Comparison of ENCODE assay signal across 15 cellular contexts in the genomic region with DNA sequence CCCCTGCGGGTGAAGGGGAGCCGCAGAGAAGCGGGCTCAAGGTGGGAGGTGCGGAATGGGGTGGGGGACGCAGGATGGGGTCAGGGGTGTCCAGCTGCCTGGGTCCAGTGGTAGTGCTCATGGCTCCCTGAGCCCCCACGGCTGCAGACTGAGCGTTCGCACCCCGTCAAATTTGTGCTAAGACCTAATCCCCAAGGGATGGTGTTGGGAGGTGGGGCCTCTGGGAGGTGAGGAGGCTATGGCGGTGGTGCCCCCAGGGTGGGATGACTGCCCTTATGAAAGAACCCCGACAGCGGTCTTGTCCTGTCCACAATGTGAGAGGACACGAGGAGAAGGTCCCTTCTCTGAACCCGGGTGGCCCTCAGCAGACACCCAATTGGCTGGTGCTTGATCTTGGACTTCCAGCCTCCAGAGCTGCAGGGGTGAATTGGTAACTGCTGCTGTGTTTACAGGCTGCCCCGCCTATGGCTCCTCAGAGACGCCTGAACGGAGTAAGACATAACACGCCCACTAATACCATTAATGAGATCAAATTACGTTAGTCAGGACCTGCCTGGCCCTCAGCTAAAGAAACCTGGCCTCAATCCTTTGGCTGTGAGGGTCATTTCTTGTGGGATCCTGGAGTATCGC. TPM values are rescaled to one million over a fixed set of nuclear protein-coding genes. Genes with fewer than 3 reads are reported as not detected.
DNase-seq lines count a peak whose midpoint lies in the region; ATAC-seq and TF ChIP-seq lines count a peak whose summit lies in the region.
"Had no signal": no experiment of that assay in that cellular context is flagged by ENCODE, and none has a peak within 500 bp of the region (broad histone marks: within the 10 kb centered on the region; RNA-seq: fewer than 3 reads in every experiment).

No MANE protein-coding gene starts in this region.

- H3K9me3 Mint-ChIP-seq in natural killer cell treated with Interleukin-12 subunit alpha and Interleukin-12 subunit beta and Interleukin-15 and Interleukin-18, amount 100 ng/mL, for 72 hours = no peaks in the 10 kb centered on the region
- no peaks in the 10 kb centered on the region for H3K9me3 Mint-ChIP-seq in natural killer cell
- no peaks in the 10 kb centered on the region for H3K9me3 Mint-ChIP-seq in activated T-helper 2 cell treated with anti-CD3 and anti-CD28 coated beads, Interferon-gamma antibody, Interleukin-2, Interleukin-4, amounts not matched to agents 10 μg/mL and 5 μg/mL and 100 μg/mL, durations not matched to agents 14 hours and 24 hours and 36 hours

- H3K36me3 ChIP-seq in lung (ENCODE audit: control insufficient read depth in 2 of 2, insufficient read depth in 2 of 2, low read length in 2 of 2) = no peaks in the 10 kb centered on the region
- no peaks in the 10 kb centered on the region for H3K36me3 ChIP-seq in aorta (ENCODE audit: control insufficient read depth in 1 of 2, insufficient read depth in 2 of 2, low read length in 1 of 2)
- H3K36me3 ChIP-seq: neutrophil, spleen, uterus had no signal

- H3K9me3 ChIP-seq in lung (ENCODE audit: control insufficient read depth in 2 of 2, insufficient read depth in 1 of 2, low read length in 1 of 2) = peaks cover 0 to 2% of the 10 kb centered on the region in 2 donors
- no peaks in the 10 kb centered on the region for H3K9me3 ChIP-seq in aorta (ENCODE audit: control insufficient read depth, low read length)
- H3K9me3 ChIP-seq: neutrophil, uterus had no signal

- no peaks in the 10 kb centered on the region for H3K36me3 Mint-ChIP-seq in natural killer cell treated with Interleukin-12 subunit alpha and Interleukin-12 subunit beta and Interleukin-15 and Interleukin-18, amount 100 ng/mL, for 72 hours
- no peaks in the 10 kb centered on the region for H3K36me3 Mint-ChIP-seq in natural killer cell
- H3K36me3 Mint-ChIP-seq in activated T-helper 2 cell treated with anti-CD3 and anti-CD28 coated beads, Interferon-gamma antibody, Interleukin-2, Interleukin-4, amounts not matched to agents 10 μg/mL and 5 μg/mL and 100 μg/mL, durations not matched to agents 14 hours and 24 hours and 36 hours (ENCODE audit: low read depth) = no peaks in the 10 kb centered on the region

- H3K27me3 ChIP-seq in lung (ENCODE audit: control insufficient read depth, insufficient read depth) (no peaks in the 10 kb centered on the region), aorta (ENCODE audit: control insufficient read depth in 1 of 2, insufficient read depth in 2 of 2, low read length in 1 of 2) (no peaks in the 10 kb centered on the region)
- H3K27me3 ChIP-seq: neutrophil, uterus had no signal

- TF ChIP-seq CTCF in natural killer cell (IDR thresholded peaks at IDR 0.05) (no peak), lung (IDR thresholded peaks at IDR 0.05; ENCODE audit: control extremely low read depth, extremely low read depth) (no peak)

- DNase-seq in natural killer cell treated with Interleukin-12 subunit alpha and Interleukin-12 subunit beta and Interleukin-15 and Interleukin-18, amount 100 ng/mL, for 72 hours (ENCODE audit: low spot score) = no peak
- DNase-seq in natural killer cell (no peak), SW480 (ENCODE audit: low spot score) (peak; percentile 36), lung (ENCODE audit: low spot score) (no peak), aorta (no peak), GDM1 (lab: John Stamatoyannopoulos, UW) (no peak)
- no peak for DNase-seq in activated T-helper 2 cell treated with anti-CD3 and anti-CD28 coated beads, Interferon-gamma antibody, Interleukin-2, Interleukin-4, amounts not matched to agents 10 μg/mL and 5 μg/mL and 100 μg/mL, durations not matched to agents 14 hours and 24 hours and 36 hours (ENCODE audit: low spot score)
- no peak for DNase-seq in stimulated activated CD4-positive, alpha-beta T cell treated with anti-CD3 and anti-CD28 coated beads, Interleukin-4, amount 100 ng/mL, for 4 hours
- DNase-seq: activated CD4-positive, alpha-beta T cell treated with anti-CD3 and anti-CD28 coated beads, Interleukin-2, amount 50 U/mL, for 4 hours; effector CD4-positive, alpha-beta T cell; Kasumi-1; NCI-H2029 treated with DMSO at 0.1 percent for 48 hours; spleen; uterus had no signal

- H3K4me1 ChIP-seq in lung (ENCODE audit: control insufficient read depth in 2 of 2, insufficient read depth in 2 of 2, low read length in 2 of 2) (peaks cover 0 to 9% of the 10 kb centered on the region in 2 donors), aorta (ENCODE audit: control insufficient read depth in 1 of 2, insufficient read depth in 2 of 2, low read length in 2 of 2) (no peaks in the 10 kb centered on the region)
- H3K4me1 ChIP-seq: uterus had no signal

- no peak overlapping the region for H3K27ac Mint-ChIP-seq in natural killer cell treated with Interleukin-12 subunit alpha and Interleukin-12 subunit beta and Interleukin-15 and Interleukin-18, amount 100 ng/mL, for 72 hours
- no peak overlapping the region for H3K27ac Mint-ChIP-seq in natural killer cell
- no peak overlapping the region for H3K27ac Mint-ChIP-seq in activated T-helper 2 cell treated with anti-CD3 and anti-CD28 coated beads, Interferon-gamma antibody, Interleukin-2, Interleukin-4, amounts not matched to agents 10 μg/mL and 5 μg/mL and 100 μg/mL, durations not matched to agents 14 hours and 24 hours and 36 hours

- H3K4me1 Mint-ChIP-seq in natural killer cell treated with Interleukin-12 subunit alpha and Interleukin-12 subunit beta and Interleukin-15 and Interleukin-18, amount 100 ng/mL, for 72 hours (ENCODE audit: low read depth in 2 of 2) = peaks cover 0 to 3% of the 10 kb centered on the region in 2 donors
- H3K4me1 Mint-ChIP-seq in natural killer cell = no peaks in the 10 kb centered on the region
- H3K4me1 Mint-ChIP-seq in activated T-helper 2 cell treated with anti-CD3 and anti-CD28 coated beads, Interferon-gamma antibody, Interleukin-2, Interleukin-4, amounts not matched to agents 10 μg/mL and 5 μg/mL and 100 μg/mL, durations not matched to agents 14 hours and 24 hours and 36 hours (ENCODE audit: low read depth) = no peaks in the 10 kb centered on the region

- H3K27ac ChIP-seq in lung (ENCODE audit: low read depth in 1 of 2, low read length in 1 of 2) = no peak overlapping the region
- no peak overlapping the region for H3K27ac ChIP-seq in aorta (ENCODE audit: low read depth in 1 of 2, low read length in 2 of 2)
- H3K27ac ChIP-seq: neutrophil, spleen, uterus had no signal

- intact Hi-C loops in natural killer cell (cut with micrococcal nuclease) (no loop called here), aorta (cut with DNase I) (no loop called here)
- intact Hi-C loops in activated T-helper 2 cell treated with anti-CD3 and anti-CD28 coated beads, Interferon-gamma antibody, Interleukin-2, Interleukin-4, amounts not matched to agents 10 μg/mL and 5 μg/mL and 100 μg/mL, durations not matched to agents 14 hours and 24 hours and 36 hours (cut with micrococcal nuclease) = no loop called here

- no peak overlapping the region for H3K4me3 Mint-ChIP-seq in natural killer cell treated with Interleukin-12 subunit alpha and Interleukin-12 subunit beta and Interleukin-15 and Interleukin-18, amount 100 ng/mL, for 72 hours
- no peak overlapping the region for H3K4me3 Mint-ChIP-seq in natural killer cell
- no peak overlapping the region for H3K4me3 Mint-ChIP-seq in activated T-helper 2 cell treated with anti-CD3 and anti-CD28 coated beads, Interferon-gamma antibody, Interleukin-2, Interleukin-4, amounts not matched to agents 10 μg/mL and 5 μg/mL and 100 μg/mL, durations not matched to agents 14 hours and 24 hours and 36 hours (ENCODE audit: low read depth)

- 83 to 92% methylated on average over 20 of the region's 20 CpGs for WGBS in lung, 2 donors
- 76 to 80% methylated on average over 20 of the region's 20 CpGs for WGBS in aorta, 2 donors

- ATAC-seq in natural killer cell treated with Interleukin-12 subunit alpha and Interleukin-12 subunit beta and Interleukin-15 and Interleukin-18, amount 100 ng/mL, for 72 hours = peak; percentile 20 to 51
- ATAC-seq in natural killer cell (no peak), lung (ENCODE audit: insufficient read depth, low FRiP score) (peak; percentile 16), aorta (ENCODE audit: low FRiP score) (peak; percentile 38)

- no peak overlapping the region for H3K4me3 ChIP-seq in lung
- H3K4me3 ChIP-seq in aorta (ENCODE audit: low read length in 2 of 2) = no peak overlapping the region
- H3K4me3 ChIP-seq: spleen, uterus had no signal

- peaks cover 0 to 3% of the 10 kb centered on the region in 2 donors for H3K27me3 Mint-ChIP-seq in natural killer cell treated with Interleukin-12 subunit alpha and Interleukin-12 subunit beta and Interleukin-15 and Interleukin-18, amount 100 ng/mL, for 72 hours
- no peaks in the 10 kb centered on the region for H3K27me3 Mint-ChIP-seq in natural killer cell (ENCODE audit: low read depth in 2 of 2)
- no peaks in the 10 kb centered on the region for H3K27me3 Mint-ChIP-seq in activated T-helper 2 cell treated with anti-CD3 and anti-CD28 coated beads, Interferon-gamma antibody, Interleukin-2, Interleukin-4, amounts not matched to agents 10 μg/mL and 5 μg/mL and 100 μg/mL, durations not matched to agents 14 hours and 24 hours and 36 hours (ENCODE audit: low read depth)

RNA-seq across cellular contexts. Expression of a gene that starts 42.6 kb away (rescaled TPM):
- total RNA-seq in natural killer cell treated with Interleukin-12 subunit alpha and Interleukin-12 subunit beta and Interleukin-15 and Interleukin-18, amount 100 ng/mL, for 72 hours = 1 to 10 TPM; 3.4 to 3.6 TPM
- total RNA-seq in natural killer cell (1 to 10 TPM; 2.1 to 3.7 (median 2.5) TPM), lung (100 to 1,000 TPM in 1 of 2 donors, 10 to 100 TPM in 1; 38.6 to 198 TPM), aorta (100 to 1,000 TPM; 100 to 109 TPM)
- polyA plus RNA-seq in lung (10 to 100 TPM; 10.6 to 51.7 TPM), aorta (10 to 100 TPM; 10.6 to 63.0 TPM)
- total RNA-seq in activated T-helper 2 cell treated with anti-CD3 and anti-CD28 coated beads, Interferon-gamma antibody, Interleukin-2, Interleukin-4, amounts not matched to agents 10 μg/mL and 5 μg/mL and 100 μg/mL, durations not matched to agents 14 hours and 24 hours and 36 hours = 2.0 and 2.3 TPM in 2 replicates

Comparison
In these comparisons a context has a peak if more than half of its experiments do, and no peak if none do; other contexts are left out.
1. ATAC-seq: peak in natural killer cell treated with Interleukin-12 subunit alpha and Interleukin-12 subunit beta and Interleukin-15 and Interleukin-18, amount 100 ng/mL, for 72 hours (2 of 2), lung (single experiment) and aorta (single experiment); none in natural killer cell (0 of 3).
2. RNA of a gene that starts 42.6 kb away (total RNA-seq): 38.6 to 198 TPM in lung and 100 to 109 TPM in aorta; 3.4 to 3.6 TPM in natural killer cell treated with Interleukin-12 subunit alpha and Interleukin-12 subunit beta and Interleukin-15 and Interleukin-18, amount 100 ng/mL, for 72 hours, 2.1 to 3.7 TPM in natural killer cell and 2.0 to 2.3 TPM in activated T-helper 2 cell treated with anti-CD3 and anti-CD28 coated beads, Interferon-gamma antibody, Interleukin-2, Interleukin-4, amounts not matched to agents 10 μg/mL and 5 μg/mL and 100 μg/mL, durations not matched to agents 14 hours and 24 hours and 36 hours; every median in the first group is over 4 times any median in the second.